ENCODE assay signal across 8 cellular contexts in genomic region chr12:51217968-51218606, GRCh38. TPM values are rescaled to one million over a fixed set of nuclear protein-coding genes. Genes with fewer than 3 reads are reported as not detected.
A peak's percentile ranks its signal among the peaks of the same experiment; 100 is the strongest.
DNase-seq lines count a peak whose midpoint lies in the region; FAIRE-seq and TF ChIP-seq lines count a peak whose summit lies in the region.

TSS of gene POU6F1 (minus strand) at chr12:51218062. CDS start at chr12:51206836, 11,226 bp downstream.

- H3K27ac ChIP-seq in right atrium auricular region (peak within 1 kb of the TSS; percentile 98 to 99), prostate gland (peak within 1 kb of the TSS; percentile 95 to 96)

- CTCF ChIA-PET in HEK293T (lab: Yijun Ruan, JAX): interaction anchor here (0.6 to 1.3 kb wide), 3 partner anchors 11 to 129 kb away, joined by 3 to 5 read pairs (median 3); no protein-coding TSS in a partner anchor

- TF ChIP-seq CTCF in GM10266 (IDR thresholded peaks at IDR 0.05; ENCODE audit: control insufficient read depth, insufficient read depth, low read depth, missing control alignments): peak; percentile 23
- TF ChIP-seq CTCF in NB4 (IDR thresholded peaks at IDR 0.05; ENCODE audit: low read depth, low read length): peak; percentile 34
- TF ChIP-seq CTCF in right atrium auricular region (IDR thresholded peaks at IDR 0.05): peak; percentile 57 to 67
- TF ChIP-seq CTCF in prostate gland (IDR thresholded peaks at IDR 0.05): peak in 3 of 4 experiments; percentile 45 to 65 (median 57)

- POLR2A ChIA-PET in HEK293T (lab: Yijun Ruan, JAX): interaction anchor here (0.5 to 2.6 kb wide), 14 partner anchors 8 to 192 kb away, joined by 3 to 21 read pairs (median 4); partner anchors contain the start of genes CSRNP2, DAZAP2 and SLC11A2

- intact Hi-C loops in prostate gland (cut with DNase I): loop anchor here (2.0 to 10.0 kb wide), 4 partner anchors 21 to 173 kb away; partner anchors contain the start of genes CSRNP2, DAZAP2, LETMD1 and TFCP2

- H3K36me3 ChIP-seq in right atrium auricular region: no peaks in the 10 kb centered on the region
- H3K36me3 ChIP-seq in prostate gland: no peaks in the 10 kb centered on the region

- 0% methylated on average over 32 of the region's 35 CpGs for WGBS in prostate gland

- FAIRE-seq in urothelium cell line (lab: Jason Lieb, UNC): no peak

- no peaks in the 10 kb centered on the region for H3K27me3 ChIP-seq in right atrium auricular region
- H3K27me3 ChIP-seq in prostate gland (replicated peaks; ENCODE audit: insufficient read depth): no peaks in the 10 kb centered on the region

- peaks cover 0 to 25% of the 10 kb centered on the region in 2 donors for H3K4me1 ChIP-seq in right atrium auricular region
- peaks cover 5% of the 10 kb centered on the region for H3K4me1 ChIP-seq in prostate gland (replicated peaks)

- peak; percentile 88 for DNase-seq in GM10266 (ENCODE audit: extremely low spot score)
- DNase-seq in HEK293T (ENCODE audit: extremely low spot score): peak; percentile 89
- DNase-seq in NB4 (ENCODE audit: low read depth): peak; percentile 90
- DNase-seq in T follicular helper cell (ENCODE audit: low read depth): peak; percentile 58
- peak in 51 of 56 donors; percentile 14 to 75 (median 56) for DNase-seq in amygdala (lab: John Stamatoyannopoulos, UW)
- peak; percentile 78 for DNase-seq in right atrium auricular region (ENCODE audit: low spot score)
- peak; percentile 55 for DNase-seq in prostate gland (ENCODE audit: low spot score)
- peak; percentile 92 for DNase-seq in urothelium cell line (ENCODE audit: low spot score)

- TF ChIP-seq POLR2A in NB4 (IDR thresholded peaks at IDR 0.05; ENCODE audit: extremely low read depth, insufficient read length): peak; percentile 60
- TF ChIP-seq POLR2A in prostate gland (IDR thresholded peaks at IDR 0.05): peak; percentile 23

- H3K4me3 ChIP-seq in NB4 (ENCODE audit: low read depth, low read length): peak within 1 kb of the TSS; percentile 70
- peak within 1 kb of the TSS; percentile 91 to 96 for H3K4me3 ChIP-seq in right atrium auricular region
- peak within 1 kb of the TSS; percentile 91 to 92 for H3K4me3 ChIP-seq in prostate gland

- H3K9me3 ChIP-seq in right atrium auricular region (no peaks in the 10 kb centered on the region), prostate gland (no peaks in the 10 kb centered on the region)

TF ChIP-seq in HEK293T, 16 proteins besides CTCF, POLR2A, EP300 and RAD21:
- TF ChIP-seq HDGF (IDR thresholded peaks at IDR 0.05; ENCODE audit: borderline replicate concordance) (0 out of 2 replicates have a peak, but pooled peaks have one; percentile 30), FOXM1 (IDR thresholded peaks at IDR 0.05; ENCODE audit: borderline replicate concordance) (no peak), PKNOX1 (IDR thresholded peaks at IDR 0.05) (no peak), NFRKB (IDR thresholded peaks at IDR 0.05) (no peak), FOXK2 (IDR thresholded peaks at IDR 0.05) (no peak), CTBP1 (IDR thresholded peaks at IDR 0.05; ENCODE audit: borderline replicate concordance) (no peak), SUZ12 (IDR thresholded peaks at IDR 0.05) (no peak), SP1 (IDR thresholded peaks at IDR 0.05) (no peak), TARDBP (IDR thresholded peaks at IDR 0.05) (no peak), ELF4 (IDR thresholded peaks at IDR 0.05) (no peak), BHLHE40 (IDR thresholded peaks at IDR 0.05; ENCODE audit: borderline replicate concordance) (no peak), LEF1 (IDR thresholded peaks at IDR 0.05; ENCODE audit: borderline replicate concordance) (no peak), ZNF384 (IDR thresholded peaks at IDR 0.05) (peak; percentile 53; the same call in 1 of the 2 replicates), ARNT (IDR thresholded peaks at IDR 0.05) (no peak), FOXA1 (IDR thresholded peaks at IDR 0.05) (no peak), L3MBTL2 (conservative IDR thresholded peaks at IDR 0.05) (0 out of 2 replicates have a peak, but pooled peaks have one; percentile 22)

RNA-seq across cellular contexts. Expression of gene POU6F1, which starts in this region (rescaled TPM):
- total RNA-seq in right atrium auricular region: 1 to 10 TPM; 3.0 to 6.0 TPM
- total RNA-seq in prostate gland: 10 to 100 TPM; 13.5 to 17.2 TPM

Comparison
In these comparisons a context has a peak if more than half of its experiments do, and no peak if none do; other contexts are left out.
1. Peak in every context shown above with its lines: DNase-seq, H3K4me3 ChIP-seq and H3K27ac ChIP-seq.